11 cellular contexts compared by ENCODE assay signal in the genomic region with DNA sequence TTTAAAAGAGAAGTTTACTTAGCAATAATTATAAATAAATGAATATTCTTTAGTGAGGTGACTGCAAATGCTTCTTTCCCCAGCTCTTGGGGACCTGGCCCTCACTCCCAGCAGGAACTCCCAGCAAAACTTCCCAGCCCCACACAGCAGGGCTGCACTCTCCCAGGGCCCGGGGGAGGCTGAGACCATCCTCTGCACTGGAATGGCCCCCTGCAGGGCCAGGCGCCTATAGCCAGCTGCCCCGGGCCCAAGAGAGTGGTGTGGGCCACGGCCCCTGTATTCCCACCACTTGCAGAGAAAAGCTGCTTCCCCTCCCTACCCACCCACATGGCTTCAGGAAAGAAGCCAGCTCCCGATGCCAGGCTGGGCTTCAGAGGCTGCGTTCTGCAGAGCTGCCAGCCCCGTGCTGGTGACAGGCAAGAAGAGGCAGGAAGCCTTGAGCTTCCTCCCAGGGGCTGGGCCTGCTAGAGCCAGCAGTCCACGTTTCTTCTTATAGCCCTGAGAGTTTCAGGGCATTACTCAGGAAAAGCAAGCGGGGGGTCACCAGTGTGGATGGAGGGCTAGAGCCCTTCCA. TPM values are rescaled to one million over a fixed set of nuclear protein-coding genes. Genes with fewer than 3 reads are reported as not detected.
DNase-seq lines count a peak whose midpoint lies in the region; ATAC-seq and TF ChIP-seq lines count a peak whose summit lies in the region.
"Had no signal": no experiment of that assay in that cellular context is flagged by ENCODE, and none has a peak within 500 bp of the region (broad histone marks: within the 10 kb centered on the region; RNA-seq: fewer than 3 reads in every experiment).

No MANE protein-coding gene starts in this region.

- H3K4me1 ChIP-seq in left ventricle myocardium inferior = peaks cover 13% of the 10 kb centered on the region
- H3K4me1 ChIP-seq: SJCRH30 had no signal

- in situ Hi-C loops in G401 (cut with HindIII; ENCODE audit: low sequenced_read_pairs) = no loop called here

- H3K4me3 Mint-ChIP-seq in WTC11 = no peak overlapping the region
- H3K4me3 Mint-ChIP-seq in osteocyte (ENCODE audit: unreplicated experiment) = no peak overlapping the region
- no peak overlapping the region for H3K4me3 Mint-ChIP-seq in T-cell
- H3K4me3 Mint-ChIP-seq: activated naive CD8-positive, alpha-beta T cell had no signal

- H3K27me3 Mint-ChIP-seq in WTC11 (ENCODE audit: low read depth) (no peaks in the 10 kb centered on the region), osteocyte (ENCODE audit: unreplicated experiment) (no peaks in the 10 kb centered on the region), T-cell (no peaks in the 10 kb centered on the region)
- H3K27me3 Mint-ChIP-seq: activated naive CD8-positive, alpha-beta T cell had no signal

- POLR2A ChIA-PET in WTC11 (lab: Charles Lee) (interaction anchor here (0.8 kb wide), 1 partner anchor 189 kb away, joined by 3 read pairs; a partner anchor contains a TSS), T-cell (lab: Charles Lee) (interaction anchor here (0.7 to 0.8 kb wide), 2 partner anchors 664 to 687 kb away, joined by 7 to 12 read pairs; no protein-coding TSS in a partner anchor)

- intact Hi-C loops in left ventricle myocardium inferior (cut with micrococcal nuclease) = no loop called here

- H3K36me3 Mint-ChIP-seq in WTC11 (peaks cover 15% of the 10 kb centered on the region), osteocyte (ENCODE audit: unreplicated experiment) (peaks cover 20% of the 10 kb centered on the region), T-cell (peaks cover 16% of the 10 kb centered on the region)

- ATAC-seq in WTC11 (peak; percentile 50), T-cell (replicated peaks in 1 of 4) (no peak), HG02885 (IDR thresholded peaks at IDR 0.05; ENCODE audit: poor library complexity, unreplicated experiment) (no peak)

- H3K9me3 Mint-ChIP-seq in WTC11 (no peaks in the 10 kb centered on the region), osteocyte (ENCODE audit: unreplicated experiment) (no peaks in the 10 kb centered on the region), T-cell (no peaks in the 10 kb centered on the region)

- no peaks in the 10 kb centered on the region for H3K27me3 ChIP-seq in left ventricle myocardium inferior (ENCODE audit: low read depth)
- H3K27me3 ChIP-seq: SJCRH30 had no signal

- CTCF ChIA-PET in WTC11 (lab: Charles Lee) = interaction anchor here (0.6 to 2.9 kb wide), 7 partner anchors 30 to 281 kb away, joined by 3 to 9 read pairs (median 4); a partner anchor contains a TSS
- CTCF ChIA-PET in T-cell (lab: Charles Lee) = interaction anchor here in 1 of 2 donors (0.6 to 0.7 kb wide), 2 partner anchors 45 to 320 kb away, joined by 3 read pairs; no protein-coding TSS in a partner anchor

- peak overlapping the region; percentile 20 for H3K27ac ChIP-seq in left ventricle myocardium inferior (replicated peaks)
- H3K27ac ChIP-seq: SJCRH30, VCaP had no signal

- H3K4me3 ChIP-seq in left ventricle myocardium inferior = no peak overlapping the region
- H3K4me3 ChIP-seq: SJCRH30 had no signal

- H3K27ac Mint-ChIP-seq in WTC11 (no peak overlapping the region; the same call in 1 of the 2 replicates), osteocyte (ENCODE audit: unreplicated experiment) (peak overlapping the region; percentile 63), T-cell (peak overlapping the region in 1 of 2 donors; percentile 39)

- TF ChIP-seq CTCF in WTC11 (IDR thresholded peaks at IDR 0.05) (no peak), left ventricle myocardium inferior (IDR thresholded peaks at IDR 0.05; ENCODE audit: borderline replicate concordance) (no peak), osteocyte (IDR thresholded peaks at IDR 0.05) (no peak)

- peaks cover 90% of the 10 kb centered on the region for H3K36me3 ChIP-seq in left ventricle myocardium inferior
- H3K36me3 ChIP-seq: SJCRH30 had no signal

- peaks cover 5% of the 10 kb centered on the region; the same call in 1 of the 2 replicates for H3K4me1 Mint-ChIP-seq in WTC11
- H3K4me1 Mint-ChIP-seq in osteocyte (ENCODE audit: unreplicated experiment) = peaks cover 17% of the 10 kb centered on the region
- peaks cover 4 to 7% (median 7%) of the 10 kb centered on the region in 3 donors for H3K4me1 Mint-ChIP-seq in T-cell

- no peaks in the 10 kb centered on the region for H3K9me3 ChIP-seq in left ventricle myocardium inferior (replicated peaks)
- H3K9me3 ChIP-seq: SJCRH30 had no signal

- peak; percentile 54 for DNase-seq in G401 (ENCODE audit: low spot score)
- DNase-seq in WTC11 (ENCODE audit: low spot score) = no peak
- no peak for DNase-seq in left ventricle myocardium inferior
- no peak for DNase-seq in osteocyte (ENCODE audit: extremely low spot score, unreplicated experiment)
- no peak for DNase-seq in T-cell
- no peak for DNase-seq in kidney tubule cell (ENCODE audit: low spot score)
- no peak for DNase-seq in NCI-H748 (lab: John Stamatoyannopoulos, UW; ENCODE audit: unreplicated experiment)
- DNase-seq: SJCRH30 had no signal

TF ChIP-seq in WTC11, 78 proteins besides CTCF, POLR2A, EP300 and RAD21:
- TF ChIP-seq, protein P1, sequence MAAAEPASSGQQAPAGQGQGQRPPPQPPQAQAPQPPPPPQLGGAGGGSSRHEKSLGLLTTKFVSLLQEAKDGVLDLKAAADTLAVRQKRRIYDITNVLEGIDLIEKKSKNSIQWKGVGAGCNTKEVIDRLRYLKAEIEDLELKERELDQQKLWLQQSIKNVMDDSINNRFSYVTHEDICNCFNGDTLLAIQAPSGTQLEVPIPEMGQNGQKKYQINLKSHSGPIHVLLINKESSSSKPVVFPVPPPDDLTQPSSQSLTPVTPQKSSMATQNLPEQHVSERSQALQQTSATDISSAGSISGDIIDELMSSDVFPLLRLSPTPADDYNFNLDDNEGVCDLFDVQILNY (CRISPR knock-in tag; IDR thresholded peaks at IDR 0.05) = no peak
- TF ChIP-seq ZNF423 (CRISPR knock-in tag; IDR thresholded peaks at IDR 0.05) (peak; percentile 54; the same call in 1 of the 2 replicates), FOXJ3 (CRISPR knock-in tag; IDR thresholded peaks at IDR 0.05; ENCODE audit: borderline replicate concordance) (no peak)
- TF ChIP-seq, protein P2, sequence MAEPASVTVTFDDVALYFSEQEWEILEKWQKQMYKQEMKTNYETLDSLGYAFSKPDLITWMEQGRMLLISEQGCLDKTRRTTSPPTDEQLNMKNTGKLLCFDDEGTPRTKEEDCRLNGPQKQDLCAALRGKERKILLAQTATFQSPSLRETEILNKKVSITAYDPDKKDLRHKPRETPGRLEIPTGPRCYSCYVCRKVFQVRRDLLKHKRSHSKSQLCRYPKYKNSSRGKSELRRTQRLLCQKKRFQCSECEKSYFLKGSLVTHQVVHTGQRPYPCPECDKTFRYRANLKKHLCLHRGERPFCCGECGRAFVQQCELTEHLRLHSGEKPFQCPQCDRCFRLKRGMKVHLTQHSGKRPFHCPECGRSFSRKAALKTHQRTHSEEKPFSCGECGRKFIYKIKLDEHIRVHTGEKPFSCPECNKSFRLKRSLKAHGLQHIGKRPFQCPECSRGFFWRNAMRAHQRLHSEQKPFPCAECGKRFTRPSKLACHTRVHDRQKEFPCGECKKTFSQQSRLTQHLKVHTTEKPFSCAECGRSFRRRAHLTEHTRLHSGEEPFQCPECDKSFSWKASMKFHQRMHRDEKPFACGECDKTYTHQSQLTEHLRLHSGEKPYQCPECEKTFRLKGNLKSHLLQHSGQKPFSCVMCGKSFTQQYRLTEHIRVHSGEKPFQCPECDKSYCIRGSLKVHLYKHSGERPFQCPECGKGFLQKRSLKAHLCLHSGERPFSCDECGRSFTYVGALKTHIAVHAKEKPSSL (CRISPR knock-in tag; conservative IDR thresholded peaks at IDR 0.05) = no peak
TF ChIP-seq in WTC11: peak in this region for 1.

RNA-seq across cellular contexts. Expression of a gene that starts 20.0 kb away (rescaled TPM):
- 46.2 and 52.9 TPM in 2 replicates for total RNA-seq in G401 (2014; rRNA removed; shearing (Covaris generic))
- total RNA-seq in WTC11 (2021) (53.3 to 80.3 TPM (median 72.3 TPM) in 3 replicates), left ventricle myocardium inferior (933 TPM), osteocyte (93.0 and 101 TPM in 2 replicates), T-cell (10 to 100 TPM; 45.8 to 56.1 (median 49.2) TPM)
